ENCODE assay signal across 13 cellular contexts in the genomic region with DNA sequence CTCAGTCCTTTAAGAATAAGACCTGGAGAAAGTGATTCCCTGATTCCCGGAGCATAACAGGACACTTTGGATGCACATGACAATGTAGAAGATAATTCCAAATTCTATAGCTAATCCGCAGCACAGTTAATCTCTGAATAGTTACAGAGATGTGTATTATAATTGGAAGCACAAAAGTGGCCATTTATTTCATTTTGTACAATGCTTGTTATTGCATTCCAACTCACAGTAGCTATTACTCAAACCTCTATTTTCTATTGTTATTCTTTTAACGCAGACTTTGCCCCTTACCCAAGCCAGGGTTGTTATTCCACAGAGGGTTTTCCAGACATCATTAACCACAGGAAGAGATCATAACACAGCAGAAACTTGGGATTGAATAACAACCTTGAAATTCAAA.
DNase-seq lines count a peak whose midpoint lies in the region; TF ChIP-seq lines count a peak whose summit lies in the region.
"Had no signal": no experiment of that assay in that cellular context is flagged by ENCODE, and none has a peak within 500 bp of the region (broad histone marks: within the 10 kb centered on the region; RNA-seq: fewer than 3 reads in every experiment).

No MANE protein-coding gene starts in this region.

- WGBS in endodermal cell (ENCODE audit: insufficient coverage in 1 of 2, insufficient read length in 1 of 2), 2 experiments, result 67 to 92% methylated on average over 1 to 3 of the region's 3 CpGs

- H3K4me3 Mint-ChIP-seq in endodermal cell (no peak overlapping the region), neural progenitor cell (no peak overlapping the region)
- H3K4me3 Mint-ChIP-seq: CD8-positive, alpha-beta memory T cell had no signal

- H3K27me3 ChIP-seq in endodermal cell (ENCODE audit: control insufficient read depth, insufficient read depth, low read length, poor library complexity, severe bottlenecking), result no peaks in the 10 kb centered on the region
- no peaks in the 10 kb centered on the region for H3K27me3 ChIP-seq in neural progenitor cell
- H3K27me3 ChIP-seq: BLaER1 had no signal

- no peaks in the 10 kb centered on the region for H3K9me3 ChIP-seq in endodermal cell (ENCODE audit: control insufficient read depth, low read length)
- H3K9me3 ChIP-seq in neural progenitor cell (ENCODE audit: low read depth), result no peaks in the 10 kb centered on the region
- H3K9me3 ChIP-seq: BLaER1 had no signal

- H3K4me1 Mint-ChIP-seq in endodermal cell, result peaks cover 51% of the 10 kb centered on the region
- peaks cover 53% of the 10 kb centered on the region for H3K4me1 Mint-ChIP-seq in neural progenitor cell
- H3K4me1 Mint-ChIP-seq: CD8-positive, alpha-beta memory T cell had no signal

- no peaks in the 10 kb centered on the region for H3K36me3 Mint-ChIP-seq in endodermal cell (ENCODE audit: low read depth)
- peaks cover 2% of the 10 kb centered on the region for H3K36me3 Mint-ChIP-seq in neural progenitor cell
- H3K36me3 Mint-ChIP-seq: CD8-positive, alpha-beta memory T cell had no signal

- H3K9me3 Mint-ChIP-seq in endodermal cell (no peaks in the 10 kb centered on the region), neural progenitor cell (peaks cover 6% of the 10 kb centered on the region)

- H3K79me2 ChIP-seq in neural progenitor cell (ENCODE audit: low read depth), result no peaks in the 10 kb centered on the region

- H3K9ac ChIP-seq in endodermal cell (ENCODE audit: extremely low read depth, low read length, poor library complexity, severe bottlenecking), result peak overlapping the region; percentile 50
- no peak overlapping the region for H3K9ac ChIP-seq in neural progenitor cell
- H3K9ac ChIP-seq: BLaER1 had no signal

- H3K4me2 ChIP-seq in neural progenitor cell, result peak overlapping the region; percentile 55
- H3K4me2 ChIP-seq: BLaER1 had no signal

- no peak overlapping the region for H2AFZ ChIP-seq in neural progenitor cell (replicated peaks)

- no peak for TF ChIP-seq CTCF in endodermal cell (conservative IDR thresholded peaks at IDR 0.05)
- TF ChIP-seq CTCF in neural progenitor cell (IDR thresholded peaks at IDR 0.05), result no peak

- H3K27me3 Mint-ChIP-seq in endodermal cell (ENCODE audit: insufficient read depth) (no peaks in the 10 kb centered on the region), neural progenitor cell (ENCODE audit: insufficient read depth, low read depth) (no peaks in the 10 kb centered on the region)
- H3K27me3 Mint-ChIP-seq: CD8-positive, alpha-beta memory T cell had no signal

- H3K4me3 ChIP-seq in endodermal cell (ENCODE audit: low read length), result peak overlapping the region; percentile 53
- no peak overlapping the region for H3K4me3 ChIP-seq in neural progenitor cell
- H3K4me3 ChIP-seq: BLaER1, GM12878 had no signal

- H3K27ac ChIP-seq in endodermal cell (ENCODE audit: low read depth, low read length) (peak overlapping the region; percentile 52), neural progenitor cell (peak overlapping the region; percentile 72)
- H3K27ac ChIP-seq: BLaER1 had no signal

- DNase-seq in NCI-H1105 (lab: John Stamatoyannopoulos, UW), result peak; percentile 88
- no peak for DNase-seq in NCI-H1105 treated with DMSO at 0.1 percent for 48 hours (lab: John Stamatoyannopoulos, UW)
- DNase-seq in endodermal cell, result no peak
- no peak for DNase-seq in neural progenitor cell (ENCODE audit: low spot score)
- DNase-seq in stimulated activated CD8-positive, alpha-beta memory T cell treated with anti-CD3 and anti-CD28 coated beads, Interleukin-4, amount 100 ng/mL, for 48 hours, result no peak
- DNase-seq in NOMO-1 treated with dmso at 0.1 percent for 144 hours (lab: John Stamatoyannopoulos, UW; ENCODE audit: unreplicated experiment), result no peak
- no peak for DNase-seq in NK-92 treated with Interleukin-12 subunit alpha and Interleukin-12 subunit beta, amount 100 ng/mL, for 24 hours (lab: John Stamatoyannopoulos, UW)
- DNase-seq: 8988T; AML-193; CD8-positive, alpha-beta memory T cell; DMS53 had no signal

- H3F3A ChIP-seq in neural progenitor cell (ENCODE audit: low read depth), result peaks cover 26% of the 10 kb centered on the region

- H3K36me3 ChIP-seq in endodermal cell (ENCODE audit: control insufficient read depth, insufficient read depth, low read length), result no peaks in the 10 kb centered on the region
- H3K36me3 ChIP-seq in neural progenitor cell, result no peaks in the 10 kb centered on the region
- H3K36me3 ChIP-seq: BLaER1 had no signal

- H3K4me1 ChIP-seq in endodermal cell (ENCODE audit: control insufficient read depth, insufficient read depth, low read length) (peaks cover 29% of the 10 kb centered on the region), neural progenitor cell (peaks cover 49% of the 10 kb centered on the region)
- H3K4me1 ChIP-seq: BLaER1 had no signal

- peak overlapping the region; percentile 93 for H3K27ac Mint-ChIP-seq in endodermal cell
- peak overlapping the region; percentile 20 for H3K27ac Mint-ChIP-seq in neural progenitor cell
- H3K27ac Mint-ChIP-seq: CD8-positive, alpha-beta memory T cell had no signal

- H4K20me1 ChIP-seq in neural progenitor cell (ENCODE audit: low read depth), result no peaks in the 10 kb centered on the region
- H4K20me1 ChIP-seq: BLaER1 had no signal
